ENCODE assay signal across 22 cellular contexts in the genomic region with DNA sequence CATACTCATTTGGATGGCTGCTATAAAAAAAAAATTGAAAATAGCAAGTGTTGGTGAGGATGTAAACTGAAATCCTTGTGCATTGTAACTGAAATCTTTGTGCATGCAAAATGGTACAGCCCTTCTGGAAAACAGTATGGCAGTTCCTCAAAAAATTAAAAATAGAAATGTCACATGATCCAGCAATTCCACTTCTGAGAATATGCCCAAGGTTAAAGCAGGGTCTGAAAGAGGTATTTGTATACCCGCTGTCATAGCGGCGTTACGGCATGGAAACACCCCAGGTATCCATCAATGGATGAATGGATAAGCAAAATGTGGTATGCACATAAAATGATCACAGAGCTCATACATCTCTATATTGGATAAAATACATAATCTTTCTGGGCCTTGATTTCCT.
"Had no signal": no experiment of that assay in that cellular context is flagged by ENCODE, and none has a peak within 500 bp of the region (broad histone marks: within the 10 kb centered on the region; RNA-seq: fewer than 3 reads in every experiment).

No MANE protein-coding gene starts in this region.

- H3K27me3 ChIP-seq: left lung, pancreas, spleen, testis, tibial nerve had no signal

- DNase-seq: cerebellar nuclear complex; effector CD4-positive, alpha-beta T cell; endodermal cell; islet precursor cell; left lung; mesenchymal stem cell; naive B cell; occipital lobe; pancreas; spleen; stimulated activated CD4-positive, alpha-beta T cell treated with anti-CD3 and anti-CD28 coated beads, Interleukin-15, amount 100 ng/mL, for 24 hours; stimulated activated CD4-positive, alpha-beta T cell treated with anti-CD3 and anti-CD28 coated beads, Interleukin-1b, Interleukin-23, amount 100 ng/mL, for 48 hours; stimulated activated CD4-positive, alpha-beta T cell treated with anti-CD3 and anti-CD28 coated beads, Interleukin-4, amount 100 ng/mL, for 24 hours; stimulated activated naive CD8-positive, alpha-beta T cell treated with anti-CD3 and anti-CD28 coated beads, Interleukin-15, amount 100 ng/mL, for 72 hours; testis had no signal

- H3K4me3 ChIP-seq: left lung, lung, pancreas, spleen, testis, tibial nerve had no signal

- H3K9me3 ChIP-seq: left lung, pancreas, spleen, testis, tibial nerve had no signal

- FAIRE-seq: colon, endothelial cell of umbilical vein, frontal cortex, pancreas had no signal

- H3K27ac ChIP-seq: left lung, pancreas, spleen, testis, tibial nerve had no signal

- ATAC-seq: left lung; pancreas; sciatic nerve; stimulated activated memory B cell treated with anti-CD40 and anti-IgM and Interleukin-4, amounts not matched to agents 10 μg/mL and 1 μg/mL and 100 μg/mL, for 72 hours; stimulated activated naive CD8-positive, alpha-beta T cell treated with anti-CD3 and anti-CD28 coated beads, Interleukin-15, amount 100 ng/mL, for 72 hours had no signal

- H3K4me1 ChIP-seq: left lung, pancreas had no signal
